In the genomic region with DNA sequence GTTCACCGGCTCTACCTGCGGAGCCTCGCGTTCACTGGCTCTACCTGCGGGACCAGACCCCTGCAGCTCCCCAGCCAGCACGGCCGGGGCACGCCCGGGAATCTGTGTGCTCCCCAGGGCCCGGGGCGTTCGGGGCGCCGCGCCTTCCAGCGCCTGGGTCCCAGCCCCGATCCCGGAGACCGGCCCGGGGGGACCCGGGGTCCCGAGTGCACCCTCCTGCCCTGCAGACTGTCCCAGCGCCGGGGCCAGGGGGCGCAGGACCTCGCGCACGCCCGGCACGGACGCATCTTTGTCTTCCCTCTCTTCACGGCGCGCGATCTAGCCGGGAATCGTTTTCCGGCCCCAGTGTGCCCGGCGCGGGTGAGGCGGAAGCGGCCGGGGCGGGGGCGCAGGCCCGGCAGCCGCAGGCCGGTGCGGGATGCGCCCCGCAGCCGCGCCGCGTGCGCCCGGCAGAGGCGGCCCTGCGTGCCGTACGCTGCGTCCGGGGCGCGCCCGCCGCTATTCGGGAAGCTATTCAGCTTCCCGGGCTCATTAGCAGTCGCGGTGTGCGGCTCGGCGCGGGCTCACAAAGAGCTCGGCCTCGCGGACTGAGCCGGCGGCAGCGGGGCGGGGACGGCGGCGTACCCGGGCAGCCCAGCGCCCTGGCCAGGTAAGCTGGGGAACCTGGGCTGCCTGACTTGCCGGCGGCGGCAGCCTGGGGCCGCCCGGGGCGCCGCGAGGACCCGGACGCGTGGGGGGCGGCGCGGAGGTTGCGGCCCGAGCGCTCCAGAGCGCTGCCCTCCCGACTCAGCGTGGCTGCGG, we compare ENCODE assay signal across 8 cellular contexts. TPM values are rescaled to one million over a fixed set of nuclear protein-coding genes. Genes with fewer than 3 reads are reported as not detected.
DNase-seq lines count a peak whose midpoint lies in the region; ATAC-seq and TF ChIP-seq lines count a peak whose summit lies in the region.

A gene (plus strand): TSS at position 345 of the 801 bp plus-strand sequence. CDS start 167,911 bp downstream, outside the sequence.

- no peak within 1 kb of the TSS for H3K27ac Mint-ChIP-seq in WTC11

- no peaks in the 10 kb centered on the region for H3K27me3 ChIP-seq in right lobe of liver

- intact Hi-C loops in right lobe of liver (cut with DNase I): no loop called here

- DNase-seq in NOMO-1 (lab: John Stamatoyannopoulos, UW; ENCODE audit: unreplicated experiment in 2 of 2): peak; percentile 10 to 64
- no peak for DNase-seq in NOMO-1 treated with dmso at 0.1 percent for 144 hours (lab: John Stamatoyannopoulos, UW; ENCODE audit: unreplicated experiment)
- peak; percentile 57 for DNase-seq in WTC11 (ENCODE audit: low spot score)
- peak in 1 of 3 donors; percentile 46 for DNase-seq in right lobe of liver
- peak; percentile 52 for DNase-seq in stimulated activated naive CD8-positive, alpha-beta T cell treated with anti-CD3 and anti-CD28 coated beads, Interleukin-15, Interleukin-2, amounts not matched to agents 100 U/mL and 50 U/mL, for 24 hours
- no peak for DNase-seq in HUDEP-2 (lab: John Stamatoyannopoulos, UW; ENCODE audit: unreplicated experiment in 76 of 76)
- DNase-seq in globus pallidus (ENCODE audit: low spot score): no peak

- peak within 1 kb of the TSS; percentile 9 to 47 (median 23) for H3K4me3 ChIP-seq in right lobe of liver

- peak; percentile 59 for ATAC-seq in WTC11
- ATAC-seq in right lobe of liver: peak in 2 of 4 donors; percentile 5 to 31
- peak; percentile 31 for ATAC-seq in stimulated activated naive CD8-positive, alpha-beta T cell treated with anti-CD3 and anti-CD28 coated beads, Interleukin-15, Interleukin-2, amounts not matched to agents 100 U/mL and 50 U/mL, for 24 hours

- H3K9me3 Mint-ChIP-seq in WTC11: no peaks in the 10 kb centered on the region

- H3K27me3 Mint-ChIP-seq in WTC11 (ENCODE audit: low read depth): peaks cover 33% of the 10 kb centered on the region

- WGBS in right lobe of liver (ENCODE audit: insufficient coverage, low coverage, low lambda C conversion rate, missing lambda C conversion rate): 0% methylated on average over 3 of the region's 109 CpGs

- peaks cover 9% of the 10 kb centered on the region for H3K4me1 Mint-ChIP-seq in WTC11

- no peaks in the 10 kb centered on the region for H3K36me3 Mint-ChIP-seq in WTC11

- H3K27ac ChIP-seq in cingulate gyrus (ENCODE audit: low read depth, low read length) (peak within 1 kb of the TSS; percentile 47), right lobe of liver (no peak within 1 kb of the TSS)

- CTCF ChIA-PET in WTC11 (lab: Charles Lee): interaction anchor here (0.7 to 2.3 kb wide), 5 partner anchors 10 to 216 kb away, joined by 3 to 8 read pairs (median 4); no protein-coding TSS in a partner anchor

- POLR2A ChIA-PET in WTC11 (lab: Charles Lee): no interaction called here

- peak within 1 kb of the TSS; percentile 66 for H3K4me3 Mint-ChIP-seq in WTC11

- no peaks in the 10 kb centered on the region for H3K9me3 ChIP-seq in right lobe of liver

- H3K36me3 ChIP-seq in right lobe of liver: no peaks in the 10 kb centered on the region

- TF ChIP-seq CTCF in WTC11 (IDR thresholded peaks at IDR 0.05) (no peak), right lobe of liver (IDR thresholded peaks at IDR 0.05) (no peak)

- no peaks in the 10 kb centered on the region for H3K4me1 ChIP-seq in right lobe of liver

- no peak for TF ChIP-seq POLR2A in right lobe of liver (IDR thresholded peaks at IDR 0.05)

TF ChIP-seq in WTC11, 78 proteins besides CTCF, POLR2A, EP300 and RAD21 (continues in another document):
- TF ChIP-seq GRHL2 (CRISPR knock-in tag; IDR thresholded peaks at IDR 0.05; ENCODE audit: insufficient replicate concordance, severe bottlenecking): no peak
- no peak for TF ChIP-seq JAZF1 (CRISPR knock-in tag; IDR thresholded peaks at IDR 0.05)
- no peak for TF ChIP-seq NFATC4 (CRISPR knock-in tag; IDR thresholded peaks at IDR 0.05)
- TF ChIP-seq, protein P1, sequence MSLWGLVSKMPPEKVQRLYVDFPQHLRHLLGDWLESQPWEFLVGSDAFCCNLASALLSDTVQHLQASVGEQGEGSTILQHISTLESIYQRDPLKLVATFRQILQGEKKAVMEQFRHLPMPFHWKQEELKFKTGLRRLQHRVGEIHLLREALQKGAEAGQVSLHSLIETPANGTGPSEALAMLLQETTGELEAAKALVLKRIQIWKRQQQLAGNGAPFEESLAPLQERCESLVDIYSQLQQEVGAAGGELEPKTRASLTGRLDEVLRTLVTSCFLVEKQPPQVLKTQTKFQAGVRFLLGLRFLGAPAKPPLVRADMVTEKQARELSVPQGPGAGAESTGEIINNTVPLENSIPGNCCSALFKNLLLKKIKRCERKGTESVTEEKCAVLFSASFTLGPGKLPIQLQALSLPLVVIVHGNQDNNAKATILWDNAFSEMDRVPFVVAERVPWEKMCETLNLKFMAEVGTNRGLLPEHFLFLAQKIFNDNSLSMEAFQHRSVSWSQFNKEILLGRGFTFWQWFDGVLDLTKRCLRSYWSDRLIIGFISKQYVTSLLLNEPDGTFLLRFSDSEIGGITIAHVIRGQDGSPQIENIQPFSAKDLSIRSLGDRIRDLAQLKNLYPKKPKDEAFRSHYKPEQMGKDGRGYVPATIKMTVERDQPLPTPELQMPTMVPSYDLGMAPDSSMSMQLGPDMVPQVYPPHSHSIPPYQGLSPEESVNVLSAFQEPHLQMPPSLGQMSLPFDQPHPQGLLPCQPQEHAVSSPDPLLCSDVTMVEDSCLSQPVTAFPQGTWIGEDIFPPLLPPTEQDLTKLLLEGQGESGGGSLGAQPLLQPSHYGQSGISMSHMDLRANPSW (CRISPR knock-in tag; conservative IDR thresholded peaks at IDR 0.05; ENCODE audit: low read depth): 0 out of 2 replicates have a peak, but pooled peaks have one; percentile 73
- TF ChIP-seq, protein P2, sequence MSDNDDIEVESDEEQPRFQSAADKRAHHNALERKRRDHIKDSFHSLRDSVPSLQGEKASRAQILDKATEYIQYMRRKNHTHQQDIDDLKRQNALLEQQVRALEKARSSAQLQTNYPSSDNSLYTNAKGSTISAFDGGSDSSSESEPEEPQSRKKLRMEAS (CRISPR knock-in tag; IDR thresholded peaks at IDR 0.05): peak; percentile 18; the same call in 1 of the 2 replicates
- TF ChIP-seq, protein P3, sequence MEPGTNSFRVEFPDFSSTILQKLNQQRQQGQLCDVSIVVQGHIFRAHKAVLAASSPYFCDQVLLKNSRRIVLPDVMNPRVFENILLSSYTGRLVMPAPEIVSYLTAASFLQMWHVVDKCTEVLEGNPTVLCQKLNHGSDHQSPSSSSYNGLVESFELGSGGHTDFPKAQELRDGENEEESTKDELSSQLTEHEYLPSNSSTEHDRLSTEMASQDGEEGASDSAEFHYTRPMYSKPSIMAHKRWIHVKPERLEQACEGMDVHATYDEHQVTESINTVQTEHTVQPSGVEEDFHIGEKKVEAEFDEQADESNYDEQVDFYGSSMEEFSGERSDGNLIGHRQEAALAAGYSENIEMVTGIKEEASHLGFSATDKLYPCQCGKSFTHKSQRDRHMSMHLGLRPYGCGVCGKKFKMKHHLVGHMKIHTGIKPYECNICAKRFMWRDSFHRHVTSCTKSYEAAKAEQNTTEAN (CRISPR knock-in tag; IDR thresholded peaks at IDR 0.05): no peak
- TF ChIP-seq JUN (CRISPR knock-in tag; IDR thresholded peaks at IDR 0.05): 0 out of 2 replicates have a peak, but pooled peaks have one; percentile 56
- TF ChIP-seq, protein P4, sequence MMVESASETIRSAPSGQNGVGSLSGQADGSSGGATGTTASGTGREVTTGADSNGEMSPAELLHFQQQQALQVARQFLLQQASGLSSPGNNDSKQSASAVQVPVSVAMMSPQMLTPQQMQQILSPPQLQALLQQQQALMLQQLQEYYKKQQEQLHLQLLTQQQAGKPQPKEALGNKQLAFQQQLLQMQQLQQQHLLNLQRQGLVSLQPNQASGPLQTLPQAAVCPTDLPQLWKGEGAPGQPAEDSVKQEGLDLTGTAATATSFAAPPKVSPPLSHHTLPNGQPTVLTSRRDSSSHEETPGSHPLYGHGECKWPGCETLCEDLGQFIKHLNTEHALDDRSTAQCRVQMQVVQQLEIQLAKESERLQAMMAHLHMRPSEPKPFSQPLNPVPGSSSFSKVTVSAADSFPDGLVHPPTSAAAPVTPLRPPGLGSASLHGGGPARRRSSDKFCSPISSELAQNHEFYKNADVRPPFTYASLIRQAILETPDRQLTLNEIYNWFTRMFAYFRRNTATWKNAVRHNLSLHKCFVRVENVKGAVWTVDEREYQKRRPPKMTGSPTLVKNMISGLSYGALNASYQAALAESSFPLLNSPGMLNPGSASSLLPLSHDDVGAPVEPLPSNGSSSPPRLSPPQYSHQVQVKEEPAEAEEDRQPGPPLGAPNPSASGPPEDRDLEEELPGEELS (CRISPR knock-in tag; IDR thresholded peaks at IDR 0.05): peak; percentile 19; the same call in 1 of the 2 replicates
- TF ChIP-seq, protein P5, sequence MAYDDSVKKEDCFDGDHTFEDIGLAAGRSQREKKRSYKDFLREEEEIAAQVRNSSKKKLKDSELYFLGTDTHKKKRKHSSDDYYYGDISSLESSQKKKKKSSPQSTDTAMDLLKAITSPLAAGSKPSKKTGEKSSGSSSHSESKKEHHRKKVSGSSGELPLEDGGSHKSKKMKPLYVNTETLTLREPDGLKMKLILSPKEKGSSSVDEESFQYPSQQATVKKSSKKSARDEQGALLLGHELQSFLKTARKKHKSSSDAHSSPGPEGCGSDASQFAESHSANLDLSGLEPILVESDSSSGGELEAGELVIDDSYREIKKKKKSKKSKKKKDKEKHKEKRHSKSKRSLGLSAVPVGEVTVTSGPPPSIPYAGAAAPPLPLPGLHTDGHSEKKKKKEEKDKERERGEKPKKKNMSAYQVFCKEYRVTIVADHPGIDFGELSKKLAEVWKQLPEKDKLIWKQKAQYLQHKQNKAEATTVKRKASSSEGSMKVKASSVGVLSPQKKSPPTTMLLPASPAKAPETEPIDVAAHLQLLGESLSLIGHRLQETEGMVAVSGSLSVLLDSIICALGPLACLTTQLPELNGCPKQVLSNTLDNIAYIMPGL (CRISPR knock-in tag; IDR thresholded peaks at IDR 0.05): peak; percentile 28
- TF ChIP-seq ZNF396 (CRISPR knock-in tag; IDR thresholded peaks at IDR 0.05; ENCODE audit: borderline replicate concordance): no peak
- no peak for TF ChIP-seq SMAD3 (CRISPR knock-in tag; IDR thresholded peaks at IDR 0.05; ENCODE audit: borderline replicate concordance)
- peak; percentile 12; the same call in 1 of the 2 replicates for TF ChIP-seq NFYB (CRISPR knock-in tag; conservative IDR thresholded peaks at IDR 0.05; ENCODE audit: low read depth)
- TF ChIP-seq, protein P6, sequence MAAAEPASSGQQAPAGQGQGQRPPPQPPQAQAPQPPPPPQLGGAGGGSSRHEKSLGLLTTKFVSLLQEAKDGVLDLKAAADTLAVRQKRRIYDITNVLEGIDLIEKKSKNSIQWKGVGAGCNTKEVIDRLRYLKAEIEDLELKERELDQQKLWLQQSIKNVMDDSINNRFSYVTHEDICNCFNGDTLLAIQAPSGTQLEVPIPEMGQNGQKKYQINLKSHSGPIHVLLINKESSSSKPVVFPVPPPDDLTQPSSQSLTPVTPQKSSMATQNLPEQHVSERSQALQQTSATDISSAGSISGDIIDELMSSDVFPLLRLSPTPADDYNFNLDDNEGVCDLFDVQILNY (CRISPR knock-in tag; IDR thresholded peaks at IDR 0.05): no peak
- no peak for TF ChIP-seq EMX1 (CRISPR knock-in tag; IDR thresholded peaks at IDR 0.05)
- TF ChIP-seq SMAD4 (CRISPR knock-in tag; IDR thresholded peaks at IDR 0.05): no peak

RNA-seq across cellular contexts. Expression of the gene that starts here (rescaled TPM):
- 11.2 to 14.6 TPM (median 13.9 TPM) in 3 replicates for total RNA-seq in WTC11 (2021)
- total RNA-seq in right lobe of liver: under 1 TPM; 0.51 to 0.75 (median 0.69) TPM

Comparison
In these comparisons a context has a peak if more than half of its experiments do, and no peak if none do; other contexts are left out.
1. DNase-seq: peak in NOMO-1 (2 of 2), WTC11 (single experiment) and stimulated activated naive CD8-positive, alpha-beta T cell treated with anti-CD3 and anti-CD28 coated beads, Interleukin-15, Interleukin-2, amounts not matched to agents 100 U/mL and 50 U/mL, for 24 hours (single experiment); none in NOMO-1 treated with dmso at 0.1 percent for 144 hours (single experiment), HUDEP-2 (0 of 76) and globus pallidus (single experiment).